In genomic region chr19:1170938-1171754, GRCh38 we compare ENCODE assay signal across 11 cellular contexts. TPM values are rescaled to one million over a fixed set of nuclear protein-coding genes. Genes with fewer than 3 reads are reported as not detected.
DNase-seq lines count a peak whose midpoint lies in the region; ATAC-seq and TF ChIP-seq lines count a peak whose summit lies in the region.
"Had no signal": no experiment of that assay in that cellular context is flagged by ENCODE, and none has a peak within 500 bp of the region (broad histone marks: within the 10 kb centered on the region; RNA-seq: fewer than 3 reads in every experiment).

No MANE protein-coding gene starts in this region.

- peak overlapping the region; percentile 37 to 93 (median 90) for H3K4me3 Mint-ChIP-seq in nephron

- H3K27ac Mint-ChIP-seq in nephron: peak overlapping the region; percentile 72 to 94 (median 89)

- CTCF ChIA-PET in AG04450 (lab: Charles Lee): interaction anchor here (1.5 kb wide), 1 partner anchor 58 kb away, joined by 5 read pairs; no protein-coding TSS in a partner anchor

- no peak overlapping the region for H2AFZ ChIP-seq in MM.1S (ENCODE audit: low read length)

- H3K79me2 ChIP-seq in MM.1S (ENCODE audit: low read length): peaks cover 76% of the 10 kb centered on the region

- TF ChIP-seq CTCF in AG04450 (IDR thresholded peaks at IDR 0.05; ENCODE audit: low read depth, low read length): no peak
- no peak for TF ChIP-seq CTCF in colonic mucosa (IDR thresholded peaks at IDR 0.05)
- no peak for TF ChIP-seq CTCF in nephron (IDR thresholded peaks at IDR 0.05; ENCODE audit: unreplicated experiment in 3 of 3)
- TF ChIP-seq CTCF in MM.1S (IDR thresholded peaks at IDR 0.05; ENCODE audit: low read length): no peak

- peaks cover 35% of the 10 kb centered on the region for H3K4me1 Mint-ChIP-seq in nephron

- H3K27ac ChIP-seq in AG04450 (ENCODE audit: low read depth, low read length) (peak overlapping the region; percentile 42), HUES48 (ENCODE audit: low read depth, low read length) (peak overlapping the region; percentile 84), colonic mucosa (peak overlapping the region; percentile 94), MM.1S (ENCODE audit: low read length) (no peak overlapping the region)

- peaks cover 8% of the 10 kb centered on the region; the same call in 1 of the 2 replicates for H3K4me1 ChIP-seq in HUES48 (ENCODE audit: control insufficient read depth, insufficient read depth, low read length)
- H3K4me1 ChIP-seq in colonic mucosa: peaks cover 13% of the 10 kb centered on the region
- no peaks in the 10 kb centered on the region for H3K4me1 ChIP-seq in MM.1S (ENCODE audit: low read length)

- no peak for ATAC-seq in HG03442 (IDR thresholded peaks at IDR 0.05; ENCODE audit: unreplicated experiment)

- H3K9me2 ChIP-seq in MM.1S (replicated peaks; ENCODE audit: insufficient read depth, low read length): no peaks in the 10 kb centered on the region

- peak overlapping the region; percentile 92 for H3K4me3 ChIP-seq in AG04450 (ENCODE audit: low read depth, low read length)
- no peak overlapping the region for H3K4me3 ChIP-seq in HUES48 (ENCODE audit: low read depth, low read length)
- H3K4me3 ChIP-seq in colonic mucosa: no peak overlapping the region
- no peak overlapping the region for H3K4me3 ChIP-seq in MM.1S (ENCODE audit: low read length)
- H3K4me3 ChIP-seq: lung had no signal

- no peaks in the 10 kb centered on the region for H3K9me3 Mint-ChIP-seq in nephron

- H3K36me3 ChIP-seq in HUES48 (ENCODE audit: control insufficient read depth, insufficient read depth, low read length): no peaks in the 10 kb centered on the region
- no peaks in the 10 kb centered on the region for H3K36me3 ChIP-seq in colonic mucosa
- no peaks in the 10 kb centered on the region for H3K36me3 ChIP-seq in MM.1S (replicated peaks; ENCODE audit: insufficient read depth, low read length)

- H3K9ac ChIP-seq in HUES48 (ENCODE audit: low read depth, low read length): no peak overlapping the region
- peak overlapping the region; percentile 38 to 50 for H3K9ac ChIP-seq in colonic mucosa (ENCODE audit: low read depth in 2 of 2, low read length in 2 of 2)
- H3K9ac ChIP-seq in MM.1S (ENCODE audit: low read length): no peak overlapping the region

- no peaks in the 10 kb centered on the region for H3K36me3 Mint-ChIP-seq in nephron (ENCODE audit: low read depth)

- no peaks in the 10 kb centered on the region for H4K20me1 ChIP-seq in MM.1S (ENCODE audit: insufficient read depth, low read length)

- intact Hi-C loops in colonic mucosa (cut with DNase I): no loop called here

- no peaks in the 10 kb centered on the region for H3F3A ChIP-seq in MM.1S (ENCODE audit: insufficient read depth, low read length)

- no peak overlapping the region for H3K4me2 ChIP-seq in MM.1S (ENCODE audit: low read depth, low read length)

- H3K27me3 Mint-ChIP-seq in nephron (ENCODE audit: low read depth): peaks cover 3% of the 10 kb centered on the region

- peaks cover 26% of the 10 kb centered on the region for H3K9me3 ChIP-seq in AG04450 (ENCODE audit: control insufficient read depth, insufficient read depth, low read length)
- no peaks in the 10 kb centered on the region for H3K9me3 ChIP-seq in HUES48 (ENCODE audit: control insufficient read depth, insufficient read depth, low read length)
- H3K9me3 ChIP-seq in colonic mucosa: no peaks in the 10 kb centered on the region
- no peaks in the 10 kb centered on the region for H3K9me3 ChIP-seq in MM.1S (replicated peaks; ENCODE audit: insufficient read depth, low read length)

- H3K27me3 ChIP-seq in AG04450 (ENCODE audit: control insufficient read depth, insufficient read depth, low read length) (no peaks in the 10 kb centered on the region), HUES48 (ENCODE audit: control insufficient read depth, insufficient read depth, low read length) (no peaks in the 10 kb centered on the region), colonic mucosa (no peaks in the 10 kb centered on the region), MM.1S (replicated peaks; ENCODE audit: insufficient read depth, low read length) (no peaks in the 10 kb centered on the region)

- DNase-seq in AG04450 (ENCODE audit: low read depth, low spot score): no peak
- DNase-seq in colonic mucosa: no peak
- DNase-seq in MM.1S: no peak
- no peak for DNase-seq in islet precursor cell
- DNase-seq in NCI-H1417 treated with DMSO at 0.1 percent for 48 hours (lab: John Stamatoyannopoulos, UW): no peak
- DNase-seq: activated effector memory CD4-positive, alpha-beta T cell treated with Interleukin-2 at 50 U/mL for 16 hours; stimulated activated naive CD4-positive, alpha-beta T cell treated with Interleukin-2 at 50 U/mL for 16 hours had no signal

- POLR2A ChIA-PET in AG04450 (lab: Yijun Ruan, JAX): interaction anchor here (0.9 kb wide), 1 partner anchor 10 kb away, joined by 7 read pairs; no protein-coding TSS in a partner anchor

RNA-seq across cellular contexts. Expression of gene SBNO2, which starts 2.9 kb away (rescaled TPM):
- polyA plus RNA-seq in AG04450 (2011; rRNA removed): 9.9 and 14.2 TPM in 2 replicates
- polyA minus RNA-seq in AG04450 (2011; rRNA and poly(A)+ RNA removed): 25.9 and 28.8 TPM in 2 replicates
- total RNA-seq in colonic mucosa: 10 to 100 TPM; 65.5 to 77.1 TPM

RNA-seq across cellular contexts. Expression of gene STK11, which starts 34.4 kb away (rescaled TPM):
- polyA plus RNA-seq in AG04450 (2011; rRNA removed): 24.6 and 26.6 TPM in 2 replicates
- polyA minus RNA-seq in AG04450 (2011; rRNA and poly(A)+ RNA removed): 45.2 and 55.6 TPM in 2 replicates
- 100 to 1,000 TPM in 1 of 2 donors, 10 to 100 TPM in 1; 76.3 to 103 TPM for total RNA-seq in colonic mucosa

Comparison
In these comparisons a context has a peak if more than half of its experiments do, and no peak if none do; other contexts are left out.
1. H3K9ac ChIP-seq: peak in colonic mucosa (2 of 2); none in HUES48 (single experiment) and MM.1S (single experiment).